1 cellular context compared by ENCODE assay signal in the genomic region with DNA sequence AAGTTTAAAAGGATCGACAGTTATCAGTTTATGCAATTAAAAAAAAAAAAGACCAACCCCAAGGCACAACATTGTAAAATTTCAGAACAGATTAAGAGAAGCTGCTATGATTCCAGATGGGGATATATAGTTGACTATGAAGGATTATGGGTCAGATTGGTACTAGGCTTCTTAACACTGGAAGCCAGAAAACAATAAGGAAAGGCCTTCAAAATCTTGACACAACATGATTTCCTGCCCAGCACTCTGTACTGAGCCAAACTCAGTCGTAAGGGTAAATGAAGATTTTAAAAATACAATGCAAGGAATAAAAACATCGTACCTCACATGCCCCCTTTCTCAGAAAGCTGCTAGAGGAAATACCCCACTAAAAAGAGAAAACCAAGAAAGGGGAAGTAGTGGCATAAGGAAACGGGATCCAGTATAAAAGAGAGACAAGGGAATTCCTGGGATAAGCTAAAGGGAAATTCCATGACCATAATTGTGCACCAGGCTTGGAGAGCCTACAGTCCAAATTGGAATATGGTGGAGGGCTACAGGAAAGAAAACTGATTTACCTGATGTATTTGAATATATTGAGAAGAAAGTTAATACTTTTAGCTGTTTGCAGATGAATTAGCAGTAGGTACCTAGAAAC.
A peak's percentile ranks its signal among the peaks of the same experiment; 100 is the strongest.
TF ChIP-seq lines count a peak whose summit lies in the region.

No MANE protein-coding gene starts in this region.

TF ChIP-seq in GM12878, 131 proteins besides CTCF, POLR2A, EP300 and RAD21 (continued from another document):
- TF ChIP-seq NR2F1 (conservative IDR thresholded peaks at IDR 0.05) (no peak), SRF (IDR thresholded peaks at IDR 0.05; ENCODE audit: low read depth in 2 of 2, low read length in 2 of 2) (no peak), BACH1 (IDR thresholded peaks at IDR 0.05; ENCODE audit: borderline replicate concordance) (no peak), IKZF1 (conservative IDR thresholded peaks at IDR 0.05) (peak; percentile 85), MTA2 (IDR thresholded peaks at IDR 0.05; ENCODE audit: low read depth) (0 out of 2 replicates have a peak, but pooled peaks have one; percentile 12), ZNF274 (IDR thresholded peaks at IDR 0.05; ENCODE audit: insufficient read depth, insufficient read length) (no peak), IKZF2 (IDR thresholded peaks at IDR 0.05) (peak; percentile 82 to 83), CHD2 (IDR thresholded peaks at IDR 0.05; ENCODE audit: borderline replicate concordance, low read depth, low read length) (no peak)
- TF ChIP-seq, protein P1, sequence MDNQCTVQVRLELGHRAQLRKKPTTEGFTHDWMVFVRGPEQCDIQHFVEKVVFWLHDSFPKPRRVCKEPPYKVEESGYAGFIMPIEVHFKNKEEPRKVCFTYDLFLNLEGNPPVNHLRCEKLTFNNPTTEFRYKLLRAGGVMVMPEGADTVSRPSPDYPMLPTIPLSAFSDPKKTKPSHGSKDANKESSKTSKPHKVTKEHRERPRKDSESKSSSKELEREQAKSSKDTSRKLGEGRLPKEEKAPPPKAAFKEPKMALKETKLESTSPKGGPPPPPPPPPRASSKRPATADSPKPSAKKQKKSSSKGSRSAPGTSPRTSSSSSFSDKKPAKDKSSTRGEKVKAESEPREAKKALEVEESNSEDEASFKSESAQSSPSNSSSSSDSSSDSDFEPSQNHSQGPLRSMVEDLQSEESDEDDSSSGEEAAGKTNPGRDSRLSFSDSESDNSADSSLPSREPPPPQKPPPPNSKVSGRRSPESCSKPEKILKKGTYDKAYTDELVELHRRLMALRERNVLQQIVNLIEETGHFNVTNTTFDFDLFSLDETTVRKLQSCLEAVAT (IDR thresholded peaks at IDR 0.05), result no peak
- TF ChIP-seq, protein P2, sequence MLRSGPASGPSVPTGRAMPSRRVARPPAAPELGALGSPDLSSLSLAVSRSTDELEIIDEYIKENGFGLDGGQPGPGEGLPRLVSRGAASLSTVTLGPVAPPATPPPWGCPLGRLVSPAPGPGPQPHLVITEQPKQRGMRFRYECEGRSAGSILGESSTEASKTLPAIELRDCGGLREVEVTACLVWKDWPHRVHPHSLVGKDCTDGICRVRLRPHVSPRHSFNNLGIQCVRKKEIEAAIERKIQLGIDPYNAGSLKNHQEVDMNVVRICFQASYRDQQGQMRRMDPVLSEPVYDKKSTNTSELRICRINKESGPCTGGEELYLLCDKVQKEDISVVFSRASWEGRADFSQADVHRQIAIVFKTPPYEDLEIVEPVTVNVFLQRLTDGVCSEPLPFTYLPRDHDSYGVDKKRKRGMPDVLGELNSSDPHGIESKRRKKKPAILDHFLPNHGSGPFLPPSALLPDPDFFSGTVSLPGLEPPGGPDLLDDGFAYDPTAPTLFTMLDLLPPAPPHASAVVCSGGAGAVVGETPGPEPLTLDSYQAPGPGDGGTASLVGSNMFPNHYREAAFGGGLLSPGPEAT (IDR thresholded peaks at IDR 0.05; ENCODE audit: low read depth), result peak; percentile 73; the same call in 1 of the 2 replicates
- TF ChIP-seq, protein P3, sequence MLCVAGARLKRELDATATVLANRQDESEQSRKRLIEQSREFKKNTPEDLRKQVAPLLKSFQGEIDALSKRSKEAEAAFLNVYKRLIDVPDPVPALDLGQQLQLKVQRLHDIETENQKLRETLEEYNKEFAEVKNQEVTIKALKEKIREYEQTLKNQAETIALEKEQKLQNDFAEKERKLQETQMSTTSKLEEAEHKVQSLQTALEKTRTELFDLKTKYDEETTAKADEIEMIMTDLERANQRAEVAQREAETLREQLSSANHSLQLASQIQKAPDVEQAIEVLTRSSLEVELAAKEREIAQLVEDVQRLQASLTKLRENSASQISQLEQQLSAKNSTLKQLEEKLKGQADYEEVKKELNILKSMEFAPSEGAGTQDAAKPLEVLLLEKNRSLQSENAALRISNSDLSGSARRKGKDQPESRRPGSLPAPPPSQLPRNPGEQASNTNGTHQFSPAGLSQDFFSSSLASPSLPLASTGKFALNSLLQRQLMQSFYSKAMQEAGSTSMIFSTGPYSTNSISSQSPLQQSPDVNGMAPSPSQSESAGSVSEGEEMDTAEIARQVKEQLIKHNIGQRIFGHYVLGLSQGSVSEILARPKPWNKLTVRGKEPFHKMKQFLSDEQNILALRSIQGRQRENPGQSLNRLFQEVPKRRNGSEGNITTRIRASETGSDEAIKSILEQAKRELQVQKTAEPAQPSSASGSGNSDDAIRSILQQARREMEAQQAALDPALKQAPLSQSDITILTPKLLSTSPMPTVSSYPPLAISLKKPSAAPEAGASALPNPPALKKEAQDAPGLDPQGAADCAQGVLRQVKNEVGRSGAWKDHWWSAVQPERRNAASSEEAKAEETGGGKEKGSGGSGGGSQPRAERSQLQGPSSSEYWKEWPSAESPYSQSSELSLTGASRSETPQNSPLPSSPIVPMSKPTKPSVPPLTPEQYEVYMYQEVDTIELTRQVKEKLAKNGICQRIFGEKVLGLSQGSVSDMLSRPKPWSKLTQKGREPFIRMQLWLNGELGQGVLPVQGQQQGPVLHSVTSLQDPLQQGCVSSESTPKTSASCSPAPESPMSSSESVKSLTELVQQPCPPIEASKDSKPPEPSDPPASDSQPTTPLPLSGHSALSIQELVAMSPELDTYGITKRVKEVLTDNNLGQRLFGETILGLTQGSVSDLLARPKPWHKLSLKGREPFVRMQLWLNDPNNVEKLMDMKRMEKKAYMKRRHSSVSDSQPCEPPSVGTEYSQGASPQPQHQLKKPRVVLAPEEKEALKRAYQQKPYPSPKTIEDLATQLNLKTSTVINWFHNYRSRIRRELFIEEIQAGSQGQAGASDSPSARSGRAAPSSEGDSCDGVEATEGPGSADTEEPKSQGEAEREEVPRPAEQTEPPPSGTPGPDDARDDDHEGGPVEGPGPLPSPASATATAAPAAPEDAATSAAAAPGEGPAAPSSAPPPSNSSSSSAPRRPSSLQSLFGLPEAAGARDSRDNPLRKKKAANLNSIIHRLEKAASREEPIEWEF (IDR thresholded peaks at IDR 0.05; ENCODE audit: insufficient replicate concordance, low read depth, low read length), result peak; percentile 21
TF ChIP-seq in GM12878: peak in this region for 7.
